ENCODE assay signal across 7 cellular contexts in the genomic region with DNA sequence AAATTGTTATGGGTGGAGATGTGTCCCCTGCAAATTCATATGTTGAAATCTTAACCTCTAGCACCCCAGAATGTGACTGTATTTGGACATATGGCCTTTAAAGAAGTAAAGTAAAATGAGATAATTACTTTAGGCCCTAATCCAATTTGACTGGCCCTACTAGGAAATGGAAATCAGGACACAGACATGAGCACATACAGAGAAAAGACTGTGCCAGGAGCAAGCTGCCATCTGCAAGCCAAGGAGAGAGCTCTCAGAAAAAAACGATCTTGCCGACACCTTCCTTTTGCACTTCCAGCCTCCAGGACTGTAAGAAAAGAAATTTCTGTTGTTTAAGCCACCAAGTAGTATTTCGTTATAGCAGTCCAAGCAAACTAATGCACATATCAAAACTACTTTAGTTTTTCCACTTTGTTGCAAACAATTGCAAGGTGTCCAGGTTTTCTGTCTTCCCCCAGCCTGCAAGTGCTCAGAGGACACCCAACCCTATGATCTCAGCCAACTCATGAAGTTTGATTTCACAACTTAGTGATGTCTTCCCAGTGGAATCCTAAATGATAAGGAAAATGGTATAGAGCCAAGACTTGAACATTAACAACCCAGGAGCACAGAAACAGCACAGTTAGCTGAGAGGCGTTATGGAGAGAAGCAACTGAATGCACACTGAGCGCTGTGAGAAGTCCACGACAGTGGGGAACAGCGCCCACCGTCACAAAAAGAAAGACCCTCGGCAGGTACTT.
DNase-seq lines count a peak whose midpoint lies in the region; ATAC-seq, FAIRE-seq and TF ChIP-seq lines count a peak whose summit lies in the region.
"Not testable (repeated sequence)": the region's sequence is repeated elsewhere in the genome, so short reads cannot be mapped to it uniquely, and the experiment has no call there.

No MANE protein-coding gene starts in this region.

- not testable (repeated sequence) for H3K9me2 ChIP-seq in hepatocyte (replicated peaks; ENCODE audit: insufficient read depth)

- not testable (repeated sequence) for H3K4me3 Mint-ChIP-seq in astrocyte (ENCODE audit: unreplicated experiment)

- not testable (repeated sequence) for H3K27me3 Mint-ChIP-seq in astrocyte (ENCODE audit: low read depth, unreplicated experiment)

- peaks cover 28% of the 10 kb centered on the region for H4K20me1 ChIP-seq in astrocyte (ENCODE audit: insufficient read depth, low read length)
- H4K20me1 ChIP-seq in fibroblast of lung (ENCODE audit: control insufficient read depth, extremely low read depth, insufficient read depth, low read length); hepatocyte (ENCODE audit: insufficient read depth, poor library complexity, severe bottlenecking): not testable (repeated sequence)

- H3K9me3 Mint-ChIP-seq in astrocyte (ENCODE audit: unreplicated experiment), result not testable (repeated sequence)

- H2AK5ac ChIP-seq in mesenchymal stem cell (ENCODE audit: low read length, severe bottlenecking), result not testable (repeated sequence)

- H2BK15ac ChIP-seq in mesenchymal stem cell (ENCODE audit: low read depth, poor library complexity, severe bottlenecking), result not testable (repeated sequence)

- not testable (repeated sequence) for H3K23ac ChIP-seq in mesenchymal stem cell (ENCODE audit: low read length in 2 of 2)

- H4K8ac ChIP-seq in mesenchymal stem cell (ENCODE audit: low read length), result not testable (repeated sequence)

- H2BK120ac ChIP-seq in mesenchymal stem cell (ENCODE audit: low read depth, low read length), result not testable (repeated sequence)

- WGBS in hepatocyte (ENCODE audit: low lambda C conversion rate, missing lambda C conversion rate), result 71% methylated on average over 9 of the region's 9 CpGs
- no CpG with 5 or more reads among the region's 9 CpGs for WGBS in mesenchymal stem cell

- H3K18ac ChIP-seq in mesenchymal stem cell (ENCODE audit: low read depth in 1 of 2, low read length in 2 of 2), result not testable (repeated sequence)

- not testable (repeated sequence) for H3K14ac ChIP-seq in mesenchymal stem cell (ENCODE audit: low read length in 2 of 2)

- not testable (repeated sequence) for H2AFZ ChIP-seq in astrocyte (ENCODE audit: low read depth, low read length); fibroblast of lung (ENCODE audit: low read length); hepatocyte; mesenchymal stem cell (ENCODE audit: low read depth, low read length)

- intact Hi-C loops in Right ventricle myocardium superior (cut with DNase I); upper lobe of right lung (cut with DNase I): not testable (repeated sequence)

- ATAC-seq in Right ventricle myocardium superior (ENCODE audit: poor library complexity) (peak; percentile 93), upper lobe of right lung (peak; percentile 55)

- H3K4me1 ChIP-seq in astrocyte (ENCODE audit: insufficient read depth, low read length); fibroblast of lung (ENCODE audit: control insufficient read depth, extremely low read depth, insufficient read depth, low read length); hepatocyte (ENCODE audit: insufficient read depth); mesenchymal stem cell (ENCODE audit: control insufficient read depth, insufficient read depth, low read depth, low read length); upper lobe of right lung: not testable (repeated sequence)

- not testable (repeated sequence) for H3K27ac Mint-ChIP-seq in astrocyte (ENCODE audit: unreplicated experiment)

- H3K9ac ChIP-seq in astrocyte (ENCODE audit: low read length); fibroblast of lung (ENCODE audit: insufficient read depth, low read length): not testable (repeated sequence)
- H3K9ac ChIP-seq in mesenchymal stem cell (ENCODE audit: low read length), result peak overlapping the region; percentile 57

- peaks cover 16% of the 10 kb centered on the region for H3K4me1 Mint-ChIP-seq in astrocyte (ENCODE audit: low read depth, unreplicated experiment)

- not testable (repeated sequence) for H2BK12ac ChIP-seq in mesenchymal stem cell (ENCODE audit: low read length in 2 of 2)

- H3K79me2 ChIP-seq in astrocyte (ENCODE audit: insufficient read depth, low read length) (peaks cover 71% of the 10 kb centered on the region), fibroblast of lung (ENCODE audit: control insufficient read depth, insufficient read depth, low read length) (peaks cover 50% of the 10 kb centered on the region)
- H3K79me2 ChIP-seq in hepatocyte, result not testable (repeated sequence)

- not testable (repeated sequence) for H3K36me3 ChIP-seq in astrocyte (ENCODE audit: insufficient read depth, low read length); fibroblast of lung (ENCODE audit: control insufficient read depth, insufficient read depth, low read length); hepatocyte (replicated peaks; ENCODE audit: insufficient read depth, low read depth); mesenchymal stem cell (ENCODE audit: control insufficient read depth in 1 of 2, insufficient read depth in 2 of 2, low read depth in 1 of 2, low read length in 2 of 2); upper lobe of right lung

- H3K27me3 ChIP-seq in astrocyte (ENCODE audit: insufficient read depth, low read length); fibroblast of lung (ENCODE audit: control insufficient read depth, insufficient read depth, low read length); hepatocyte; mesenchymal stem cell (ENCODE audit: control insufficient read depth in 1 of 2, insufficient read depth in 1 of 2, low read length in 2 of 2); upper lobe of right lung: not testable (repeated sequence)

- FAIRE-seq in astrocyte (lab: Jason Lieb, UNC), result not testable (repeated sequence)

- not testable (repeated sequence) for H3K9me3 ChIP-seq in astrocyte (ENCODE audit: insufficient read depth, low read depth, low read length); fibroblast of lung (ENCODE audit: control insufficient read depth, insufficient read depth, low read depth, low read length); hepatocyte (ENCODE audit: low read depth); mesenchymal stem cell (ENCODE audit: control insufficient read depth, low read length); upper lobe of right lung

- not testable (repeated sequence) for H3K4me3 ChIP-seq in astrocyte (ENCODE audit: insufficient read depth, low read depth, low read length); fibroblast of lung (replicated peaks in 1 of 4; ENCODE audit: control extremely low read depth in 1 of 4, insufficient read depth in 1 of 4, low read depth in 3 of 4, low read length in 4 of 4); hepatocyte; mesenchymal stem cell (ENCODE audit: insufficient read depth in 1 of 2, low read depth in 1 of 2, low read length in 2 of 2); upper lobe of right lung

- not testable (repeated sequence) for H3K36me3 Mint-ChIP-seq in astrocyte (ENCODE audit: low read depth, unreplicated experiment)

- TF ChIP-seq CTCF in astrocyte (IDR thresholded peaks at IDR 0.05; ENCODE audit: insufficient read depth, low read depth, low read length); fibroblast of lung (conservative IDR thresholded peaks at IDR 0.05 in 1 of 2, IDR thresholded peaks at IDR 0.05 in 1 of 2; ENCODE audit: low read depth in 1 of 2, low read length in 2 of 2); hepatocyte (IDR thresholded peaks at IDR 0.05; ENCODE audit: poor library complexity); upper lobe of right lung (IDR thresholded peaks at IDR 0.05): not testable (repeated sequence)

- not testable (repeated sequence) for H2BK5ac ChIP-seq in mesenchymal stem cell (ENCODE audit: low read depth, low read length, poor library complexity, severe bottlenecking)

- H3K79me1 ChIP-seq in mesenchymal stem cell (replicated peaks; ENCODE audit: low read length, poor library complexity, severe bottlenecking), result not testable (repeated sequence)

- H3K27ac ChIP-seq in astrocyte (ENCODE audit: low read depth, low read length), result peak overlapping the region; percentile 42
- not testable (repeated sequence) for H3K27ac ChIP-seq in fibroblast of lung (ENCODE audit: insufficient read depth, low read length); mesenchymal stem cell (ENCODE audit: low read length, poor library complexity, severe bottlenecking); upper lobe of right lung
- peak overlapping the region; percentile 55 for H3K27ac ChIP-seq in hepatocyte

- H4K91ac ChIP-seq in mesenchymal stem cell (ENCODE audit: low read length), result not testable (repeated sequence)

- H3K4ac ChIP-seq in mesenchymal stem cell (ENCODE audit: low read depth in 1 of 2, low read length in 2 of 2), result not testable (repeated sequence)

- not testable (repeated sequence) for H3K4me2 ChIP-seq in astrocyte (ENCODE audit: low read length); fibroblast of lung (ENCODE audit: extremely low read depth, insufficient read depth, low read length); hepatocyte; mesenchymal stem cell (ENCODE audit: low read length, poor library complexity, severe bottlenecking)

- DNase-seq in NCI-H226, result peak; percentile 63
- peak; percentile 56 for DNase-seq in astrocyte (ENCODE audit: low read depth)
- DNase-seq in fibroblast of lung (ENCODE audit: low read depth in 2 of 2), result peak; percentile 68 to 81
- not testable (repeated sequence) for DNase-seq in Right ventricle myocardium superior; hepatocyte (ENCODE audit: low spot score); mesenchymal stem cell; upper lobe of right lung
